8 cellular contexts compared by ENCODE assay signal in genomic region chr11:9574806-9575530, GRCh38. TPM values are rescaled to one million over a fixed set of nuclear protein-coding genes. Genes with fewer than 3 reads are reported as not detected.
DNase-seq lines count a peak whose midpoint lies in the region; ATAC-seq, FAIRE-seq and TF ChIP-seq lines count a peak whose summit lies in the region.

No MANE protein-coding gene starts in this region.

- H3K27ac Mint-ChIP-seq in stimulated activated effector memory CD8-positive, alpha-beta T cell treated with anti-CD3 and anti-CD28 coated beads, Interleukin-12 subunit alpha, Interleukin-12 subunit beta, amount 100 ng/mL, for 72 hours = peak overlapping the region; percentile 85

- no peaks in the 10 kb centered on the region for H3K27me3 ChIP-seq in bronchial epithelial cell (ENCODE audit: control insufficient read depth, insufficient read depth, low read length)

- no peaks in the 10 kb centered on the region for H3K9me3 Mint-ChIP-seq in stimulated activated effector memory CD8-positive, alpha-beta T cell treated with anti-CD3 and anti-CD28 coated beads, Interleukin-12 subunit alpha, Interleukin-12 subunit beta, amount 100 ng/mL, for 72 hours

- H3K4me3 Mint-ChIP-seq in stimulated activated effector memory CD8-positive, alpha-beta T cell treated with anti-CD3 and anti-CD28 coated beads, Interleukin-12 subunit alpha, Interleukin-12 subunit beta, amount 100 ng/mL, for 72 hours = peak overlapping the region; percentile 89

- peak overlapping the region; percentile 63 for H3K4me3 ChIP-seq in bronchial epithelial cell (ENCODE audit: low read depth, low read length)

- no peak for TF ChIP-seq CTCF in bronchial epithelial cell (IDR thresholded peaks at IDR 0.05; ENCODE audit: insufficient read depth, low read length, severe bottlenecking)

- ATAC-seq in stimulated activated effector memory CD8-positive, alpha-beta T cell treated with anti-CD3 and anti-CD28 coated beads, Interleukin-12 subunit alpha, Interleukin-12 subunit beta, amount 100 ng/mL, for 72 hours = no peak
- no peak for ATAC-seq in GM21423 (IDR thresholded peaks at IDR 0.05; ENCODE audit: unreplicated experiment)

- no peak for FAIRE-seq in bronchial epithelial cell (lab: Jason Lieb, UNC)

- H3K36me3 ChIP-seq in bronchial epithelial cell (ENCODE audit: control insufficient read depth, insufficient read depth, low read length) = peaks cover 2% of the 10 kb centered on the region

- DNase-seq in DMS79 treated with DMSO at 0.1 percent for 48 hours (lab: John Stamatoyannopoulos, UW) (peak; percentile 77), HuH-7.5 (ENCODE audit: low spot score) (peak; percentile 53), RPMI8226 (peak; percentile 31), bronchial epithelial cell (ENCODE audit: low read depth) (peak; percentile 82), iris pigment epithelial cell (ENCODE audit: low read depth) (peak; percentile 81), NCI-H1048 (lab: John Stamatoyannopoulos, UW) (no peak)
- peak in 1 of 2 donors; percentile 61 for DNase-seq in stimulated activated effector memory CD8-positive, alpha-beta T cell treated with anti-CD3 and anti-CD28 coated beads, Interleukin-12 subunit alpha, Interleukin-12 subunit beta, amount 100 ng/mL, for 72 hours (ENCODE audit: low spot score in 2 of 2)

- H3K36me3 Mint-ChIP-seq in stimulated activated effector memory CD8-positive, alpha-beta T cell treated with anti-CD3 and anti-CD28 coated beads, Interleukin-12 subunit alpha, Interleukin-12 subunit beta, amount 100 ng/mL, for 72 hours = peaks cover 74% of the 10 kb centered on the region

- peaks cover 29% of the 10 kb centered on the region for H3K4me1 Mint-ChIP-seq in stimulated activated effector memory CD8-positive, alpha-beta T cell treated with anti-CD3 and anti-CD28 coated beads, Interleukin-12 subunit alpha, Interleukin-12 subunit beta, amount 100 ng/mL, for 72 hours

RNA-seq across cellular contexts. Expression of gene WEE1, which starts 1.5 kb away (rescaled TPM):
- 14.6 and 15.8 TPM in 2 replicates for total RNA-seq in bronchial epithelial cell
